1 cellular context compared by ENCODE assay signal in the genomic region with DNA sequence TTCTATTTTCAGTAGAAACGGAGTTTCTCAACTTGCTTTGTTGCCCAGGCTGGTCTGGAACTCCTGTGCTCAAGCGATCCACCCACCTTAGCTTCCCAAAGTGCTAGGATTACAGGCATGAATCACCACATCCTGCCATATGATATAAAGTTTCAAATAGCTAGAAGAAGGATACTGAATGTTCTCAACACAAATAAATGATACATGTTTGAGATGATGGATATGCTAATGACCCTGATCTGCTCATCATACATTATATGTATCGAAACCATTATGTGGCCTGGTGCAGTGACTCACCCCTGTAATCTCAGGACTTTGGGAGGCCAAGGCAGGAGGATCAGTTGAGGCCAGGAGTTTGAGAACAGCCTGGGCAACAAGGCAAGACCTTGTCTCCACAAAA.
TF ChIP-seq lines count a peak whose summit lies in the region.

No MANE protein-coding gene starts in this region.

TF ChIP-seq in GM23338, 12 proteins besides CTCF, POLR2A, EP300 and RAD21:
- no peak for TF ChIP-seq ETS1 (IDR thresholded peaks at IDR 0.05)
- TF ChIP-seq REST (IDR thresholded peaks at IDR 0.05; ENCODE audit: unreplicated experiment), result no peak
- no peak for TF ChIP-seq EZH2phosphoT487 (IDR thresholded peaks at IDR 0.05; ENCODE audit: unreplicated experiment)
- TF ChIP-seq EZH2 (IDR thresholded peaks at IDR 0.05; ENCODE audit: low read depth, unreplicated experiment), result no peak
- no peak for TF ChIP-seq ZNF114 (CRISPR knock-in tag; IDR thresholded peaks at IDR 0.05)
- no peak for TF ChIP-seq STAT1 (IDR thresholded peaks at IDR 0.05; ENCODE audit: unreplicated experiment)
- TF ChIP-seq, protein P1, sequence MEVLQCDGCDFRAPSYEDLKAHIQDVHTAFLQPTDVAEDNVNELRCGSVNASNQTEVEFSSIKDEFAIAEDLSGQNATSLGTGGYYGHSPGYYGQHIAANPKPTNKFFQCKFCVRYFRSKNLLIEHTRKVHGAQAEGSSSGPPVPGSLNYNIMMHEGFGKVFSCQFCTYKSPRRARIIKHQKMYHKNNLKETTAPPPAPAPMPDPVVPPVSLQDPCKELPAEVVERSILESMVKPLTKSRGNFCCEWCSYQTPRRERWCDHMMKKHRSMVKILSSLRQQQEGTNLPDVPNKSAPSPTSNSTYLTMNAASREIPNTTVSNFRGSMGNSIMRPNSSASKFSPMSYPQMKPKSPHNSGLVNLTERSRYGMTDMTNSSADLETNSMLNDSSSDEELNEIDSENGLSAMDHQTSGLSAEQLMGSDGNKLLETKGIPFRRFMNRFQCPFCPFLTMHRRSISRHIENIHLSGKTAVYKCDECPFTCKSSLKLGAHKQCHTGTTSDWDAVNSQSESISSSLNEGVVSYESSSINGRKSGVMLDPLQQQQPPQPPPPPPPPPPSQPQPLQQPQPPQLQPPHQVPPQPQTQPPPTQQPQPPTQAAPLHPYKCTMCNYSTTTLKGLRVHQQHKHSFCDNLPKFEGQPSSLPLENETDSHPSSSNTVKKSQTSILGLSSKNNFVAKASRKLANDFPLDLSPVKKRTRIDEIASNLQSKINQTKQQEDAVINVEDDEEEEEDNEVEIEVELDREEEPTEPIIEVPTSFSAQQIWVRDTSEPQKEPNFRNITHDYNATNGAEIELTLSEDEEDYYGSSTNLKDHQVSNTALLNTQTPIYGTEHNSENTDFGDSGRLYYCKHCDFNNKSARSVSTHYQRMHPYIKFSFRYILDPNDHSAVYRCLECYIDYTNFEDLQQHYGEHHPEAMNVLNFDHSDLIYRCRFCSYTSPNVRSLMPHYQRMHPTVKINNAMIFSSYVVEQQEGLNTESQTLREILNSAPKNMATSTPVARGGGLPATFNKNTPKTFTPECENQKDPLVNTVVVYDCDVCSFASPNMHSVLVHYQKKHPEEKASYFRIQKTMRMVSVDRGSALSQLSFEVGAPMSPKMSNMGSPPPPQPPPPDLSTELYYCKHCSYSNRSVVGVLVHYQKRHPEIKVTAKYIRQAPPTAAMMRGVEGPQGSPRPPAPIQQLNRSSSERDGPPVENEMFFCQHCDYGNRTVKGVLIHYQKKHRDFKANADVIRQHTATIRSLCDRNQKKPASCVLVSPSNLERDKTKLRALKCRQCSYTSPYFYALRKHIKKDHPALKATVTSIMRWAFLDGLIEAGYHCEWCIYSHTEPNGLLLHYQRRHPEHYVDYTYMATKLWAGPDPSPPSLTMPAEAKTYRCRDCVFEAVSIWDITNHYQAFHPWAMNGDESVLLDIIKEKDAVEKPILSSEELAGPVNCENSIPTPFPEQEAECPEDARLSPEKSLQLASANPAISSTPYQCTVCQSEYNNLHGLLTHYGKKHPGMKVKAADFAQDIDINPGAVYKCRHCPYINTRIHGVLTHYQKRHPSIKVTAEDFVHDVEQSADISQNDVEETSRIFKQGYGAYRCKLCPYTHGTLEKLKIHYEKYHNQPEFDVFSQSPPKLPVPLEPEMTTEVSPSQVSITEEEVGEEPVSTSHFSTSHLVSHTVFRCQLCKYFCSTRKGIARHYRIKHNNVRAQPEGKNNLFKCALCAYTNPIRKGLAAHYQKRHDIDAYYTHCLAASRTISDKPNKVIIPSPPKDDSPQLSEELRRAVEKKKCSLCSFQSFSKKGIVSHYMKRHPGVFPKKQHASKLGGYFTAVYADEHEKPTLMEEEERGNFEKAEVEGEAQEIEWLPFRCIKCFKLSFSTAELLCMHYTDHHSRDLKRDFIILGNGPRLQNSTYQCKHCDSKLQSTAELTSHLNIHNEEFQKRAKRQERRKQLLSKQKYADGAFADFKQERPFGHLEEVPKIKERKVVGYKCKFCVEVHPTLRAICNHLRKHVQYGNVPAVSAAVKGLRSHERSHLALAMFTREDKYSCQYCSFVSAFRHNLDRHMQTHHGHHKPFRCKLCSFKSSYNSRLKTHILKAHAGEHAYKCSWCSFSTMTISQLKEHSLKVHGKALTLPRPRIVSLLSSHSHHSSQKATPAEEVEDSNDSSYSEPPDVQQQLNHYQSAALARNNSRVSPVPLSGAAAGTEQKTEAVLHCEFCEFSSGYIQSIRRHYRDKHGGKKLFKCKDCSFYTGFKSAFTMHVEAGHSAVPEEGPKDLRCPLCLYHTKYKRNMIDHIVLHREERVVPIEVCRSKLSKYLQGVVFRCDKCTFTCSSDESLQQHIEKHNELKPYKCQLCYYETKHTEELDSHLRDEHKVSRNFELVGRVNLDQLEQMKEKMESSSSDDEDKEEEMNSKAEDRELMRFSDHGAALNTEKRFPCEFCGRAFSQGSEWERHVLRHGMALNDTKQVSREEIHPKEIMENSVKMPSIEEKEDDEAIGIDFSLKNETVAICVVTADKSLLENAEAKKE (CRISPR knock-in tag; IDR thresholded peaks at IDR 0.05), result no peak
TF ChIP-seq in GM23338: peak in this region for 0.
